8 cellular contexts compared by ENCODE assay signal in the genomic region with DNA sequence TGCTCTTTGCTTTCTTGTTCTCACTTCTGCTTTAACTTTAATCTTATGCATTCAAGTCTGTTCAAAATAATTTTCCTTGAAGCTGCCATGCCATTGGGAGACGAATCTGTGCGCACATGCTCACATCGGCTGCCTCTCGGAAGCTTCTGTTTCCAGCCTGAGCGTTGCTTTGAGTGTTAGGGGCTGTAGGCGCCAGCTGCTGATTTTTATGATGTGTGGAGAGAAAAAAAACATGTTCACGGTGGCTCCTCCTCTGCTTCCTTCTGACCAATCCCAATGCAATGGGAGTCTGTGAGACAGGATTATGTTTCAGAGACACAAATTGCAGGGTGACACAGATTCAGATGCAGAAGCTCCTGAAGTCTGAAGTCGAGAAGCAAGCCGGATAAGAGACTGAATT. TPM values are rescaled to one million over a fixed set of nuclear protein-coding genes. Genes with fewer than 3 reads are reported as not detected.
A peak's percentile ranks its signal among the peaks of the same experiment; 100 is the strongest.
DNase-seq lines count a peak whose midpoint lies in the region; ATAC-seq and TF ChIP-seq lines count a peak whose summit lies in the region.

A gene (minus strand): TSS at position 178 of the 400 bp plus-strand sequence. CDS start 426 bp downstream, outside the sequence.

- no peak within 1 kb of the TSS for H3K4me3 ChIP-seq in HAP-1
- peak within 1 kb of the TSS; percentile 3 to 30 (median 18) for H3K4me3 ChIP-seq in esophagus muscularis mucosa

- no peak for TF ChIP-seq CTCF in esophagus muscularis mucosa (IDR thresholded peaks at IDR 0.05)
- no peak for TF ChIP-seq CTCF in omental fat pad (IDR thresholded peaks at IDR 0.05)

- DNase-seq in HAP-1 (ENCODE audit: low spot score in 2 of 2) (peak; percentile 69 to 81), NCI-H524 treated with DMSO at 0.1 percent for 48 hours (lab: John Stamatoyannopoulos, UW) (peak; percentile 84), esophagus muscularis mucosa (ENCODE audit: extremely low spot score) (no peak), omental fat pad (ENCODE audit: low spot score) (no peak), NOMO-1 treated with DMSO at 0.1 percent for 48 hours (lab: John Stamatoyannopoulos, UW; ENCODE audit: unreplicated experiment) (no peak)

- in situ Hi-C loops in HAP-1 (cut with MboI; ENCODE audit: low sequenced_read_pairs), result no loop called here

- TF ChIP-seq POLR2A in esophagus muscularis mucosa (IDR thresholded peaks at IDR 0.05; ENCODE audit: low read depth), result no peak

- H3K4me1 ChIP-seq in HAP-1 (peaks cover 4% of the 10 kb centered on the region; the same call in 1 of the 2 replicates), esophagus muscularis mucosa (peaks cover 0 to 13% (median 13%) of the 10 kb centered on the region in 4 donors)

- no peak within 1 kb of the TSS for H3K27ac ChIP-seq in esophagus muscularis mucosa (replicated peaks in 1 of 4)

- H3K36me3 ChIP-seq in HAP-1 (replicated peaks), result no peaks in the 10 kb centered on the region
- no peaks in the 10 kb centered on the region for H3K36me3 ChIP-seq in esophagus muscularis mucosa

- H3K27me3 ChIP-seq in HAP-1 (ENCODE audit: low read depth) (no peaks in the 10 kb centered on the region), esophagus muscularis mucosa (no peaks in the 10 kb centered on the region)

- no peak for TF ChIP-seq EP300 in esophagus muscularis mucosa (IDR thresholded peaks at IDR 0.05)

- ATAC-seq in omental fat pad (ENCODE audit: low FRiP score) (peak; percentile 68), GM19351 (IDR thresholded peaks at IDR 0.05; ENCODE audit: unreplicated experiment) (no peak), HG02973 (IDR thresholded peaks at IDR 0.05; ENCODE audit: unreplicated experiment) (no peak), GM18519 (IDR thresholded peaks at IDR 0.05; ENCODE audit: low FRiP score, unreplicated experiment) (no peak)

- 5% methylated on average over 9 of the region's 9 CpGs for whole genome bisulfite sequencing in esophagus muscularis mucosa

- H3K9me3 ChIP-seq in HAP-1 (no peaks in the 10 kb centered on the region), esophagus muscularis mucosa (no peaks in the 10 kb centered on the region)

- intact Hi-C loops in esophagus muscularis mucosa (cut with DNase I), result no loop called here

RNA-seq across cellular contexts. Expression of the gene that starts here (rescaled TPM):
- total RNA-seq in esophagus muscularis mucosa (1 to 10 TPM in 2 of 4 donors, under 1 TPM in 2; 0.45 to 2.5 (median 1.0) TPM), omental fat pad (under 1 TPM in 1 of 4 donors, not detected in 3; 0.28 TPM)

Comparison
In these comparisons a context has a peak if more than half of its experiments do, and no peak if none do; other contexts are left out.
1. Peak in ATAC-seq in omental fat pad; RNA of the gene not detected or under 1 TPM.
2. DNase-seq: peak in HAP-1 (2 of 2) and NCI-H524 treated with DMSO at 0.1 percent for 48 hours (single experiment); none in esophagus muscularis mucosa (single experiment), omental fat pad (single experiment) and NOMO-1 treated with DMSO at 0.1 percent for 48 hours (single experiment).